In genomic region chr9:78115073-78115472, GRCh38 we compare ENCODE assay signal across 10 cellular contexts.
DNase-seq lines count a peak whose midpoint lies in the region; ATAC-seq, FAIRE-seq and TF ChIP-seq lines count a peak whose summit lies in the region.
"Had no signal": no experiment of that assay in that cellular context is flagged by ENCODE, and none has a peak within 500 bp of the region (broad histone marks: within the 10 kb centered on the region; RNA-seq: fewer than 3 reads in every experiment).

No MANE protein-coding gene starts in this region.

- H3K4me1 Mint-ChIP-seq in glutamatergic neuron (ENCODE audit: low read depth, unreplicated experiment), result no peaks in the 10 kb centered on the region

- no peaks in the 10 kb centered on the region for H4K20me1 ChIP-seq in OCI-LY3 (ENCODE audit: insufficient read depth, low read length)

- peaks cover 21% of the 10 kb centered on the region for H3K4me1 ChIP-seq in OCI-LY3 (ENCODE audit: low read length)
- no peaks in the 10 kb centered on the region for H3K4me1 ChIP-seq in adrenal gland (replicated peaks in 1 of 2)
- H3K4me1 ChIP-seq in kidney (ENCODE audit: control insufficient read depth in 1 of 2, insufficient read depth in 1 of 2, low read depth in 1 of 2, low read length in 2 of 2), result no peaks in the 10 kb centered on the region

- 88 to 100% (median 93%) methylated on average over 1 of the region's 1 CpG for WGBS in adrenal gland, 4 donors

- H3K27me3 Mint-ChIP-seq in glutamatergic neuron (ENCODE audit: unreplicated experiment), result no peaks in the 10 kb centered on the region

- no peak overlapping the region for H3K4me3 ChIP-seq in OCI-LY3 (ENCODE audit: low read length)
- H3K4me3 ChIP-seq in adrenal gland, result no peak overlapping the region
- no peak overlapping the region for H3K4me3 ChIP-seq in kidney (ENCODE audit: low read length in 2 of 2)

- H3K27me3 ChIP-seq in OCI-LY3 (ENCODE audit: low read depth, low read length) (no peaks in the 10 kb centered on the region), adrenal gland (peaks cover 5% of the 10 kb centered on the region)

- TF ChIP-seq CTCF in AG09319 (IDR thresholded peaks at IDR 0.05; ENCODE audit: low read depth, low read length) (peak; percentile 12; the same call in 1 of the 2 replicates), OCI-LY3 (IDR thresholded peaks at IDR 0.05; ENCODE audit: low read depth, low read length) (peak; percentile 48), glutamatergic neuron (IDR thresholded peaks at IDR 0.05; ENCODE audit: partially characterized antibody, unreplicated experiment) (peak; percentile 69), adrenal gland (IDR thresholded peaks at IDR 0.05) (peak in 1 of 6 experiments; percentile 12), kidney (IDR thresholded peaks at IDR 0.05; ENCODE audit: borderline replicate concordance, extremely low read depth, insufficient read depth) (no peak)

- no peak for FAIRE-seq in kidney (lab: Jason Lieb, UNC)

- DNase-seq in AG09319 (ENCODE audit: extremely low read depth, low read depth) (no peak), glutamatergic neuron (no peak), adrenal gland (no peak), retina (no peak), DMS153 treated with DMSO at 0.1 percent for 48 hours (lab: John Stamatoyannopoulos, UW; ENCODE audit: unreplicated experiment) (no peak), kidney (no peak)
- DNase-seq: activated T-cell treated with anti-CD3 and anti-CD28 coated beads, Interleukin-2, amount 50 U/mL, for 48 hours; hippocampal formation had no signal

- H3K36me3 Mint-ChIP-seq in glutamatergic neuron (ENCODE audit: unreplicated experiment), result no peaks in the 10 kb centered on the region

- no peak overlapping the region for H3K4me2 ChIP-seq in OCI-LY3 (ENCODE audit: low read length)

- intact Hi-C loops in adrenal gland (cut with DNase I), result no loop called here
- intact Hi-C loops in kidney (cut with DNase I), result no loop called here

- H3K9me3 ChIP-seq in OCI-LY3 (ENCODE audit: insufficient read depth, low read length) (no peaks in the 10 kb centered on the region), adrenal gland (replicated peaks in 1 of 3) (no peaks in the 10 kb centered on the region), kidney (ENCODE audit: control insufficient read depth in 1 of 2, low read length in 2 of 2) (no peaks in the 10 kb centered on the region)

- H3K27ac ChIP-seq in OCI-LY3 (ENCODE audit: low read length) (no peak overlapping the region), adrenal gland (no peak overlapping the region), kidney (ENCODE audit: low read depth in 2 of 2, low read length in 2 of 2) (no peak overlapping the region)

- H3K4me3 Mint-ChIP-seq in glutamatergic neuron (ENCODE audit: unreplicated experiment), result no peak overlapping the region

- H2AFZ ChIP-seq in OCI-LY3 (ENCODE audit: low read depth, low read length), result no peak overlapping the region

- TF ChIP-seq POLR2A in adrenal gland (IDR thresholded peaks at IDR 0.05), result no peak

- H3K9me3 Mint-ChIP-seq in glutamatergic neuron (ENCODE audit: unreplicated experiment), result no peaks in the 10 kb centered on the region

- peak; percentile 50 for ATAC-seq in GM19035 (IDR thresholded peaks at IDR 0.05; ENCODE audit: unreplicated experiment)

- H3K36me3 ChIP-seq in OCI-LY3 (replicated peaks; ENCODE audit: low read depth, low read length) (no peaks in the 10 kb centered on the region), adrenal gland (replicated peaks in 1 of 2) (no peaks in the 10 kb centered on the region), kidney (ENCODE audit: control insufficient read depth in 1 of 2, insufficient read depth in 2 of 2, low read length in 2 of 2) (no peaks in the 10 kb centered on the region)

- H3K27ac Mint-ChIP-seq in glutamatergic neuron (ENCODE audit: unreplicated experiment), result no peak overlapping the region

- H3K79me2 ChIP-seq in OCI-LY3 (ENCODE audit: low read length), result no peaks in the 10 kb centered on the region

- H3K9ac ChIP-seq in OCI-LY3 (ENCODE audit: low read length), result no peak overlapping the region
- H3K9ac ChIP-seq in kidney (ENCODE audit: low read length in 2 of 2), result no peak overlapping the region
